In the genomic region with DNA sequence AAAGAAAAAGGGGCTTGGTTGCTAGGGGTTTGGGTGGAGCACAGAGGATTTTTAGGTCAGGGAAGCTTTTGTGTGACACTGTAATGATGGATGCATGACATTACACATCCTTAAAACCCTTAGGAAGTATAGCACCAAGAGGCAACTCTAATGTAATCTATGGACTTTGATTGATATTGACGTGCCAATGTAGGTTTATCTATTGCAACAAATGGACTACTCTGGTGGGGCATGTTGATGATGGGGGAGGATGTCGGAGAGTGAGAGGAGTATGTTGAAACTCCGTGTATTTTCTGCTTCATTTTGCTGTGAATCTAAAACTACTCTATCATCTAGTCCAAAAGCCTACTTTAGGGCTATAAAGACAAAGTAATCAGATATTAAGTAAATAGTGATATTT, we compare ENCODE assay signal across 18 cellular contexts.
DNase-seq lines count a peak whose midpoint lies in the region; ATAC-seq, FAIRE-seq and TF ChIP-seq lines count a peak whose summit lies in the region.
"Had no signal": no experiment of that assay in that cellular context is flagged by ENCODE, and none has a peak within 500 bp of the region (broad histone marks: within the 10 kb centered on the region; RNA-seq: fewer than 3 reads in every experiment).

No MANE protein-coding gene starts in this region.

- no peaks in the 10 kb centered on the region for H3K36me3 Mint-ChIP-seq in naive thymus-derived CD4-positive, alpha-beta T cell
- H3K36me3 Mint-ChIP-seq: CD8-positive, alpha-beta T cell had no signal

- H3K4me3 Mint-ChIP-seq in naive thymus-derived CD4-positive, alpha-beta T cell = no peak overlapping the region
- H3K4me3 Mint-ChIP-seq: B cell; CD8-positive, alpha-beta T cell; HFFc6 had no signal

- H3K18ac ChIP-seq in trophoblast cell (ENCODE audit: low read length) = no peak overlapping the region

- no peak for DNase-seq in SJCRH30
- DNase-seq in left lobe of liver (ENCODE audit: low spot score) = no peak
- no peak for DNase-seq in trophoblast cell
- no peak for DNase-seq in urothelium cell line (ENCODE audit: low spot score)
- no peak for DNase-seq in GM20000 (ENCODE audit: low spot score)
- DNase-seq in naive thymus-derived CD4-positive, alpha-beta T cell = no peak
- DNase-seq: CD8-positive, alpha-beta T cell; COR-L47; DMS53; DND-41; GOT3; HFFc6 had no signal

- no peak overlapping the region for H3K23ac ChIP-seq in trophoblast cell (ENCODE audit: low read length)

- H3K4me1 ChIP-seq in HUES64 (ENCODE audit: insufficient read depth, low read length) = peaks cover 22% of the 10 kb centered on the region
- peaks cover 29% of the 10 kb centered on the region for H3K4me1 ChIP-seq in SJCRH30
- peaks cover 8 to 11% of the 10 kb centered on the region in 2 experiments for H3K4me1 ChIP-seq in trophoblast cell (ENCODE audit: control insufficient read depth in 1 of 2, insufficient read depth in 2 of 2, low read length in 2 of 2)
- no peaks in the 10 kb centered on the region for H3K4me1 ChIP-seq in naive thymus-derived CD4-positive, alpha-beta T cell (ENCODE audit: control insufficient read depth in 2 of 2, insufficient read depth in 2 of 2, low read length in 2 of 2)
- H3K4me1 ChIP-seq: BLaER1 treated with 17β-estradiol and CSF1 and Interleukin-3, amounts not matched to agents 10 nM and 100 nM had no signal

- no peak for FAIRE-seq in urothelium cell line (lab: Jason Lieb, UNC)
- FAIRE-seq: GM12878, HTR-8/SVneo had no signal

- H3K27ac Mint-ChIP-seq in naive thymus-derived CD4-positive, alpha-beta T cell = no peak overlapping the region
- H3K27ac Mint-ChIP-seq: B cell; CD8-positive, alpha-beta T cell; HFFc6 had no signal

- WGBS in HUES64 = 79% methylated on average over 2 of the region's 3 CpGs
- no CpG with 5 or more reads among the region's 3 CpGs for WGBS in trophoblast cell (ENCODE audit: extremely low coverage, insufficient coverage, insufficient read length)

- no peak overlapping the region for H3K4me3 ChIP-seq in HUES64 (ENCODE audit: low read length)
- H3K4me3 ChIP-seq in SJCRH30 = peak overlapping the region; percentile 34
- no peak overlapping the region for H3K4me3 ChIP-seq in trophoblast cell (ENCODE audit: low read depth, low read length)
- no peak overlapping the region for H3K4me3 ChIP-seq in naive thymus-derived CD4-positive, alpha-beta T cell (ENCODE audit: low read length)
- H3K4me3 ChIP-seq: BLaER1 treated with 17β-estradiol and CSF1 and Interleukin-3, amounts not matched to agents 10 nM and 100 nM; GM12878 had no signal

- TF ChIP-seq CTCF in GM20000 (IDR thresholded peaks at IDR 0.05; ENCODE audit: extremely low read depth, missing control alignments) = no peak

- no peaks in the 10 kb centered on the region for H3K79me1 ChIP-seq in trophoblast cell (ENCODE audit: low read length)

- H3K9me3 Mint-ChIP-seq in naive thymus-derived CD4-positive, alpha-beta T cell = no peaks in the 10 kb centered on the region
- H3K9me3 Mint-ChIP-seq: CD8-positive, alpha-beta T cell; HFFc6 had no signal

- H3K27ac ChIP-seq in HUES64 (ENCODE audit: low read depth, low read length) (peak overlapping the region; percentile 9; the same call in 1 of the 2 replicates), SJCRH30 (peak overlapping the region; percentile 54; the same call in 1 of the 2 replicates), trophoblast cell (ENCODE audit: low read depth, low read length) (peak overlapping the region; percentile 43)
- no peak overlapping the region for H3K27ac ChIP-seq in naive thymus-derived CD4-positive, alpha-beta T cell (ENCODE audit: low read depth, low read length)
- H3K27ac ChIP-seq: BLaER1 treated with 17β-estradiol and CSF1 and Interleukin-3, amounts not matched to agents 10 nM and 100 nM had no signal

- POLR2A ChIA-PET in naive thymus-derived CD4-positive, alpha-beta T cell (lab: Charles Lee) = no interaction called here

- CTCF ChIA-PET in naive thymus-derived CD4-positive, alpha-beta T cell (lab: Charles Lee) = no interaction called here

- H3K27me3 ChIP-seq in HUES64 (ENCODE audit: insufficient read depth, low read length) (no peaks in the 10 kb centered on the region), SJCRH30 (no peaks in the 10 kb centered on the region), trophoblast cell (ENCODE audit: insufficient read depth, low read length) (no peaks in the 10 kb centered on the region)
- H3K27me3 ChIP-seq in naive thymus-derived CD4-positive, alpha-beta T cell (ENCODE audit: control insufficient read depth in 2 of 2, insufficient read depth in 2 of 2, low read length in 2 of 2) = no peaks in the 10 kb centered on the region
- H3K27me3 ChIP-seq: BLaER1 treated with 17β-estradiol and CSF1 and Interleukin-3, amounts not matched to agents 10 nM and 100 nM had no signal

- no peak overlapping the region for H2BK5ac ChIP-seq in trophoblast cell (ENCODE audit: low read depth, low read length, poor library complexity)

- H3K27me3 Mint-ChIP-seq in naive thymus-derived CD4-positive, alpha-beta T cell = peaks cover under 1 to 41% (median 34%) of the 10 kb centered on the region in 5 donors
- H3K27me3 Mint-ChIP-seq: B cell had no signal

- H4K91ac ChIP-seq in trophoblast cell (ENCODE audit: low read depth, low read length) = no peak overlapping the region

- no peaks in the 10 kb centered on the region for H3K79me2 ChIP-seq in trophoblast cell (ENCODE audit: control insufficient read depth, insufficient read depth, low read length, poor library complexity)

- H3K9ac ChIP-seq in HUES64 (ENCODE audit: low read depth, low read length) = no peak overlapping the region
- H3K9ac ChIP-seq in trophoblast cell (ENCODE audit: low read length) = no peak overlapping the region
- H3K9ac ChIP-seq: BLaER1 treated with 17β-estradiol and CSF1 and Interleukin-3, amounts not matched to agents 10 nM and 100 nM had no signal

- H3K4ac ChIP-seq in trophoblast cell (ENCODE audit: low read depth, low read length) = no peak overlapping the region

- no peak overlapping the region for H3K14ac ChIP-seq in trophoblast cell (ENCODE audit: low read length)

- no peak overlapping the region for H2AFZ ChIP-seq in trophoblast cell (ENCODE audit: insufficient read depth, low read length, poor library complexity)

- H2BK120ac ChIP-seq in trophoblast cell (ENCODE audit: insufficient read depth, low read length, poor library complexity) = no peak overlapping the region

- H3K4me2 ChIP-seq in trophoblast cell (ENCODE audit: low read length) = no peak overlapping the region
- H3K4me2 ChIP-seq: BLaER1 treated with 17β-estradiol and CSF1 and Interleukin-3, amounts not matched to agents 10 nM and 100 nM had no signal

- H4K12ac ChIP-seq in trophoblast cell (ENCODE audit: low read depth, low read length) = no peak overlapping the region

- ATAC-seq in left lobe of liver = peak; percentile 91
- ATAC-seq in naive thymus-derived CD4-positive, alpha-beta T cell = no peak
- ATAC-seq: CD8-positive, alpha-beta T cell; HCT116 had no signal

- H3K36me3 ChIP-seq in HUES64 (ENCODE audit: insufficient read depth, low read length) = no peaks in the 10 kb centered on the region
- H3K36me3 ChIP-seq in SJCRH30 = no peaks in the 10 kb centered on the region
- H3K36me3 ChIP-seq in trophoblast cell (ENCODE audit: control insufficient read depth in 1 of 2, insufficient read depth in 2 of 2, low read length in 2 of 2) = no peaks in the 10 kb centered on the region
- no peaks in the 10 kb centered on the region for H3K36me3 ChIP-seq in naive thymus-derived CD4-positive, alpha-beta T cell (ENCODE audit: control insufficient read depth in 2 of 3, insufficient read depth in 3 of 3, low read length in 3 of 3)
- H3K36me3 ChIP-seq: BLaER1 treated with 17β-estradiol and CSF1 and Interleukin-3, amounts not matched to agents 10 nM and 100 nM had no signal

- H2AK5ac ChIP-seq in trophoblast cell (ENCODE audit: low read length) = no peak overlapping the region

- no peak overlapping the region for H2BK12ac ChIP-seq in trophoblast cell (ENCODE audit: low read length)

- H4K8ac ChIP-seq in trophoblast cell (ENCODE audit: low read depth, low read length) = no peak overlapping the region

- H3K9me3 ChIP-seq in HUES64 (ENCODE audit: insufficient read depth, low read depth, low read length) (no peaks in the 10 kb centered on the region), SJCRH30 (replicated peaks) (no peaks in the 10 kb centered on the region), trophoblast cell (ENCODE audit: insufficient read depth, low read depth, low read length) (no peaks in the 10 kb centered on the region)
- no peaks in the 10 kb centered on the region for H3K9me3 ChIP-seq in naive thymus-derived CD4-positive, alpha-beta T cell (ENCODE audit: control insufficient read depth in 2 of 3, low read length in 3 of 3)
- H3K9me3 ChIP-seq: BLaER1 treated with 17β-estradiol and CSF1 and Interleukin-3, amounts not matched to agents 10 nM and 100 nM had no signal

- no peaks in the 10 kb centered on the region for H3K4me1 Mint-ChIP-seq in naive thymus-derived CD4-positive, alpha-beta T cell
- H3K4me1 Mint-ChIP-seq: B cell had no signal

- intact Hi-C loops in naive thymus-derived CD4-positive, alpha-beta T cell (cut with micrococcal nuclease) = no loop called here
